In genomic region chr16:2229091-2229490, GRCh38 we compare ENCODE assay signal across 1 cellular context.
TF ChIP-seq lines count a peak whose summit lies in the region.

No MANE protein-coding gene starts in this region.

TF ChIP-seq in IMR-90, 13 proteins besides CTCF, POLR2A, EP300 and RAD21:
- TF ChIP-seq RFX5 (IDR thresholded peaks at IDR 0.05; ENCODE audit: low read depth, low read length), result no peak
- TF ChIP-seq RCOR1 (IDR thresholded peaks at IDR 0.05; ENCODE audit: insufficient replicate concordance, low read length), result no peak
- TF ChIP-seq FOS (IDR thresholded peaks at IDR 0.05; ENCODE audit: low read depth, low read length), result no peak
- TF ChIP-seq NFE2L2 (IDR thresholded peaks at IDR 0.05; ENCODE audit: low read depth, low read length), result no peak
- no peak for TF ChIP-seq CEBPB (IDR thresholded peaks at IDR 0.05; ENCODE audit: low read depth, low read length)
- no peak for TF ChIP-seq USF2 (IDR thresholded peaks at IDR 0.05; ENCODE audit: low read depth, low read length)
- TF ChIP-seq, protein P1, sequence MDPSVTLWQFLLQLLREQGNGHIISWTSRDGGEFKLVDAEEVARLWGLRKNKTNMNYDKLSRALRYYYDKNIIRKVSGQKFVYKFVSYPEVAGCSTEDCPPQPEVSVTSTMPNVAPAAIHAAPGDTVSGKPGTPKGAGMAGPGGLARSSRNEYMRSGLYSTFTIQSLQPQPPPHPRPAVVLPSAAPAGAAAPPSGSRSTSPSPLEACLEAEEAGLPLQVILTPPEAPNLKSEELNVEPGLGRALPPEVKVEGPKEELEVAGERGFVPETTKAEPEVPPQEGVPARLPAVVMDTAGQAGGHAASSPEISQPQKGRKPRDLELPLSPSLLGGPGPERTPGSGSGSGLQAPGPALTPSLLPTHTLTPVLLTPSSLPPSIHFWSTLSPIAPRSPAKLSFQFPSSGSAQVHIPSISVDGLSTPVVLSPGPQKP (IDR thresholded peaks at IDR 0.05; ENCODE audit: borderline replicate concordance, low read depth, low read length), result no peak
- no peak for TF ChIP-seq CHD1 (IDR thresholded peaks at IDR 0.05; ENCODE audit: low read depth, low read length)
- no peak for TF ChIP-seq MAZ (IDR thresholded peaks at IDR 0.05; ENCODE audit: borderline replicate concordance, low read depth, low read length)
